Comparison of ENCODE assay signal across 1 cellular context in the genomic region with DNA sequence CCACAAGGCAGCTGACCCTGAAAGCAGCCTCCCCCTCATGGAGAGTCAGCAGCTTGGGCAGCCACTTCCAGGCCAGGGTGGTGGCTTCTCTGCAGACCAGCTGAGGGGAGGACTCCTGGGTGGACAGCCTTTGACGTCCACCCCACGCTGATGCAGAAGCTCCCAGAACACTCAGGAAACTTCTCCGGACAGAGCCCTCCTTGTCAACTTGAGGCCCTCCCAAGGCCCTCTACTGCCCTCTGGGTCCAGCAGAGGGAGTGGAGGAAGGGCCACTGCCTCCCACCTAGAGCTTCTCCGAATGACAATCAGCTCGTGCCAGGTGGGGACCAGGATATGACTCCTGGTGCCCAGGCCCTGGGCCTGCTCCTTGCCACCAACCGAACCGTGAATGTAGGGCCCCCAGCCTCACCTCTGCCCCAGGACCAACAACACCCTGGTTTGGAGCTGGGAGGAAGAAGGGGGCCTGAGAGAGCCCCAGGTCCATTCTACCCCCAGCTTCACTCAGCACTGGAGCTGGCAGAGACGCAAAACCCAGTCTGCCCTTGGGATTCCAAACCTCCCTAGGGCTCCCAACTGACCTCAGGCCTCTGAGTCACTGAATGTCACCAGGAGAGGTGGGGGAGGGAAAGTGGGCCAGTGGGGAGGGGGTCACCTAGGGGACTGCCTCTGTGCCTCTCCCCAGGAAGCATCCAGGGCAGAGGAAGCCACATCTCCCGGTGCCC.
TF ChIP-seq lines count a peak whose summit lies in the region.

No MANE protein-coding gene starts in this region.

TF ChIP-seq in SK-N-SH treated with all-trans-retinoic acid at 6 μM for 48 hours, 23 proteins besides CTCF, POLR2A, EP300 and RAD21 (continued from another document):
- TF ChIP-seq, protein P1, sequence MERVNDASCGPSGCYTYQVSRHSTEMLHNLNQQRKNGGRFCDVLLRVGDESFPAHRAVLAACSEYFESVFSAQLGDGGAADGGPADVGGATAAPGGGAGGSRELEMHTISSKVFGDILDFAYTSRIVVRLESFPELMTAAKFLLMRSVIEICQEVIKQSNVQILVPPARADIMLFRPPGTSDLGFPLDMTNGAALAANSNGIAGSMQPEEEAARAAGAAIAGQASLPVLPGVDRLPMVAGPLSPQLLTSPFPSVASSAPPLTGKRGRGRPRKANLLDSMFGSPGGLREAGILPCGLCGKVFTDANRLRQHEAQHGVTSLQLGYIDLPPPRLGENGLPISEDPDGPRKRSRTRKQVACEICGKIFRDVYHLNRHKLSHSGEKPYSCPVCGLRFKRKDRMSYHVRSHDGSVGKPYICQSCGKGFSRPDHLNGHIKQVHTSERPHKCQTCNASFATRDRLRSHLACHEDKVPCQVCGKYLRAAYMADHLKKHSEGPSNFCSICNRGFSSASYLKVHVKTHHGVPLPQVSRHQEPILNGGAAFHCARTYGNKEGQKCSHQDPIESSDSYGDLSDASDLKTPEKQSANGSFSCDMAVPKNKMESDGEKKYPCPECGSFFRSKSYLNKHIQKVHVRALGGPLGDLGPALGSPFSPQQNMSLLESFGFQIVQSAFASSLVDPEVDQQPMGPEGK (CRISPR knock-in tag; IDR thresholded peaks at IDR 0.05; ENCODE audit: borderline replicate concordance): no peak
- TF ChIP-seq, protein P2, sequence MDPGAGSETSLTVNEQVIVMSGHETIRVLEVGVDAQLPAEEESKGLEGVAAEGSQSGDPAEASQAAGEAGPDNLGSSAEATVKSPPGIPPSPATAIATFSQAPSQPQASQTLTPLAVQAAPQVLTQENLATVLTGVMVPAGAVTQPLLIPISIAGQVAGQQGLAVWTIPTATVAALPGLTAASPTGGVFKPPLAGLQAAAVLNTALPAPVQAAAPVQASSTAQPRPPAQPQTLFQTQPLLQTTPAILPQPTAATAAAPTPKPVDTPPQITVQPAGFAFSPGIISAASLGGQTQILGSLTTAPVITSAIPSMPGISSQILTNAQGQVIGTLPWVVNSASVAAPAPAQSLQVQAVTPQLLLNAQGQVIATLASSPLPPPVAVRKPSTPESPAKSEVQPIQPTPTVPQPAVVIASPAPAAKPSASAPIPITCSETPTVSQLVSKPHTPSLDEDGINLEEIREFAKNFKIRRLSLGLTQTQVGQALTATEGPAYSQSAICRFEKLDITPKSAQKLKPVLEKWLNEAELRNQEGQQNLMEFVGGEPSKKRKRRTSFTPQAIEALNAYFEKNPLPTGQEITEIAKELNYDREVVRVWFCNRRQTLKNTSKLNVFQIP (CRISPR knock-in tag; IDR thresholded peaks at IDR 0.05; ENCODE audit: borderline replicate concordance, low read depth): no peak
- TF ChIP-seq ZFP30 (CRISPR knock-in tag; IDR thresholded peaks at IDR 0.05) (no peak), ZC3H10 (CRISPR knock-in tag; IDR thresholded peaks at IDR 0.05) (no peak), PPARA (CRISPR knock-in tag; IDR thresholded peaks at IDR 0.05; ENCODE audit: borderline replicate concordance) (no peak), SNAI2 (CRISPR knock-in tag; IDR thresholded peaks at IDR 0.05) (no peak), BACH2 (CRISPR knock-in tag; IDR thresholded peaks at IDR 0.05; ENCODE audit: borderline replicate concordance) (no peak), OSR1 (CRISPR knock-in tag; IDR thresholded peaks at IDR 0.05) (no peak), ISL1 (CRISPR knock-in tag; IDR thresholded peaks at IDR 0.05) (no peak)
- TF ChIP-seq, protein P3, sequence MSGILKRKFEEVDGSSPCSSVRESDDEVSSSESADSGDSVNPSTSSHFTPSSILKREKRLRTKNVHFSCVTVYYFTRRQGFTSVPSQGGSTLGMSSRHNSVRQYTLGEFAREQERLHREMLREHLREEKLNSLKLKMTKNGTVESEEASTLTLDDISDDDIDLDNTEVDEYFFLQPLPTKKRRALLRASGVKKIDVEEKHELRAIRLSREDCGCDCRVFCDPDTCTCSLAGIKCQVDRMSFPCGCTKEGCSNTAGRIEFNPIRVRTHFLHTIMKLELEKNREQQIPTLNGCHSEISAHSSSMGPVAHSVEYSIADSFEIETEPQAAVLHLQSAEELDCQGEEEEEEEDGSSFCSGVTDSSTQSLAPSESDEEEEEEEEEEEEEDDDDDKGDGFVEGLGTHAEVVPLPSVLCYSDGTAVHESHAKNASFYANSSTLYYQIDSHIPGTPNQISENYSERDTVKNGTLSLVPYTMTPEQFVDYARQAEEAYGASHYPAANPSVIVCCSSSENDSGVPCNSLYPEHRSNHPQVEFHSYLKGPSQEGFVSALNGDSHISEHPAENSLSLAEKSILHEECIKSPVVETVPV (CRISPR knock-in tag; IDR thresholded peaks at IDR 0.05): no peak
TF ChIP-seq in SK-N-SH treated with all-trans-retinoic acid at 6 μM for 48 hours: peak in this region for 0.
